In the genomic region with DNA sequence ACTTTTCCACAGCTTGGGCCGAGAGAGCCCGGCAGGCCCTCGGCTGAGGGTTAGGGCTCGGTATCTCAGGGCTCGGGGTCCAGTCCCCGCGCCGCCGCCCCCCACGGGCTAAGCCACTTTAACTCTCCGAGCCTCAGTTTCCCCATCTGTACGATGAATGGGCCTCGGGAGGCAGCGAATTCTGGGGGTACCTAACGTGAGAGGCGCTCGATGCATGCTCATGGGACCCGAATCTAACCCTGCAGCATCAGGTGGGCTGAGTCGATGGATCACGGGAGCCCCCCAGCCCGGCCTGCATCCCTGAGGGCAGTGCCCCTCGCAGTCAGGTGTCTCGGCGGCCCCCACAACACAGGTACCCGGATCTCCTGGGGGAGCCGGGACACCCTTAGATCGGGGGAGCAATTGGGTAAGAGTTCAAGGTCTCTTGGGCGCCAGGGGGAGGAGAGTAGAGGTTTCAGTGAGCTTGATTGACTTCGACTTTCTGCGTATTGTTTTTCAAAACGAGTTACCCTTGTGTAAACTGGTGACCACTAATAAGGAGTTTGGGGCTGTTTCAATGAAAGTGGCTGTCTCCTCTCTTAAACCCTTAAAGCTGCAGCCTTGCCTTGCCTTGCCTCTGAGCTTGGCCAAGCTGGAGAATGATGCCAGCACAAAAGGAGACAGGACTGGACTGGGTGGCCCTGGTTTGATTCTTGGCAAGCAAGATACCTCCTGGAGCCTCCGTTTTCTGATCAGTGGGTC, we compare ENCODE assay signal across 1 cellular context.
TF ChIP-seq lines count a peak whose summit lies in the region.

No MANE protein-coding gene starts in this region.

TF ChIP-seq in HepG2, 621 proteins besides CTCF, POLR2A, EP300 and RAD21 (continued from another document and continues in another):
- TF ChIP-seq TGIF2 (CRISPR knock-in tag; IDR thresholded peaks at IDR 0.05) (no peak), XBP1 (CRISPR knock-in tag; IDR thresholded peaks at IDR 0.05) (no peak), TBP (CRISPR knock-in tag; IDR thresholded peaks at IDR 0.05) (no peak), ZNF775 (CRISPR knock-in tag; IDR thresholded peaks at IDR 0.05; ENCODE audit: borderline replicate concordance) (no peak), HMG20B (CRISPR knock-in tag; conservative IDR thresholded peaks at IDR 0.05) (no peak), TMF1 (CRISPR knock-in tag; IDR thresholded peaks at IDR 0.05; ENCODE audit: low read depth) (no peak), PAWR (CRISPR knock-in tag; IDR thresholded peaks at IDR 0.05; ENCODE audit: borderline replicate concordance) (no peak), ZNF816 (CRISPR knock-in tag; IDR thresholded peaks at IDR 0.05; ENCODE audit: borderline replicate concordance) (no peak), SMC3 (IDR thresholded peaks at IDR 0.05; ENCODE audit: low read length) (0 out of 2 replicates have a peak, but pooled peaks have one; percentile 2), NCOA1 (CRISPR knock-in tag; IDR thresholded peaks at IDR 0.05) (no peak; the same call in 1 of the 2 replicates), YEATS2 (CRISPR knock-in tag; IDR thresholded peaks at IDR 0.05; ENCODE audit: borderline replicate concordance) (no peak), NCOR1 (IDR thresholded peaks at IDR 0.05; ENCODE audit: borderline replicate concordance, low read length) (peak; percentile 61; the same call in 1 of the 2 replicates), ZKSCAN5 (CRISPR knock-in tag; IDR thresholded peaks at IDR 0.05) (no peak), ELF4 (CRISPR knock-in tag; IDR thresholded peaks at IDR 0.05; ENCODE audit: borderline replicate concordance) (peak; percentile 12; the same call in 1 of the 2 replicates), ZNF10 (CRISPR knock-in tag; IDR thresholded peaks at IDR 0.05; ENCODE audit: borderline replicate concordance, low read depth) (no peak), ZNF572 (CRISPR knock-in tag; IDR thresholded peaks at IDR 0.05) (no peak), MED8 (CRISPR knock-in tag; IDR thresholded peaks at IDR 0.05; ENCODE audit: insufficient replicate concordance) (no peak), SSRP1 (CRISPR knock-in tag; IDR thresholded peaks at IDR 0.05) (peak; percentile 55; the same call in 1 of the 2 replicates), NPAS2 (CRISPR knock-in tag; IDR thresholded peaks at IDR 0.05; ENCODE audit: borderline replicate concordance) (no peak), ZNF839 (CRISPR knock-in tag; IDR thresholded peaks at IDR 0.05; ENCODE audit: borderline replicate concordance) (no peak), PITX1 (CRISPR knock-in tag; IDR thresholded peaks at IDR 0.05) (no peak), ZKSCAN8 (CRISPR knock-in tag; IDR thresholded peaks at IDR 0.05; ENCODE audit: borderline replicate concordance) (0 out of 2 replicates have a peak, but pooled peaks have one; percentile 37), HHEX (CRISPR knock-in tag; IDR thresholded peaks at IDR 0.05) (no peak), ONECUT2 (CRISPR knock-in tag; IDR thresholded peaks at IDR 0.05) (no peak), YEATS4 (CRISPR knock-in tag; IDR thresholded peaks at IDR 0.05; ENCODE audit: borderline replicate concordance) (no peak), ZNF326 (CRISPR knock-in tag; IDR thresholded peaks at IDR 0.05; ENCODE audit: borderline replicate concordance) (no peak), SRY (CRISPR knock-in tag; IDR thresholded peaks at IDR 0.05) (no peak), KMT2B (CRISPR knock-in tag; IDR thresholded peaks at IDR 0.05) (no peak), RFX1 (IDR thresholded peaks at IDR 0.05) (no peak), ZFP90 (CRISPR knock-in tag; IDR thresholded peaks at IDR 0.05; ENCODE audit: borderline replicate concordance) (no peak), SRSF9 (IDR thresholded peaks at IDR 0.05; ENCODE audit: borderline replicate concordance, insufficient read depth, low read depth, low read length, poor library complexity, severe bottlenecking) (no peak), ZNF891 (CRISPR knock-in tag; IDR thresholded peaks at IDR 0.05) (no peak), ZNF383 (CRISPR knock-in tag; IDR thresholded peaks at IDR 0.05; ENCODE audit: borderline replicate concordance) (no peak), ZBTB8A (CRISPR knock-in tag; IDR thresholded peaks at IDR 0.05; ENCODE audit: borderline replicate concordance, low read depth) (no peak), ZNF569 (CRISPR knock-in tag; IDR thresholded peaks at IDR 0.05; ENCODE audit: borderline replicate concordance) (no peak)
- TF ChIP-seq, protein P1, sequence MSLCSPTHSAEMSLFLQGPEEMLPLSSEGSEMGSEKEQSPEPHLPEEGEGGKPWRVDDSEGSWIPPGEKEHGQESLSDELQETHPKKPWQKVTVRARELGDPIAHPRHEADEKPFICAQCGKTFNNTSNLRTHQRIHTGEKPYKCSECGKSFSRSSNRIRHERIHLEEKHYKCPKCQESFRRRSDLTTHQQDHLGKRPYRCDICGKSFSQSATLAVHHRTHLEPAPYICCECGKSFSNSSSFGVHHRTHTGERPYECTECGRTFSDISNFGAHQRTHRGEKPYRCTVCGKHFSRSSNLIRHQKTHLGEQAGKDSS (CRISPR knock-in tag; IDR thresholded peaks at IDR 0.05; ENCODE audit: borderline replicate concordance, low read depth): no peak
- TF ChIP-seq, protein P2, sequence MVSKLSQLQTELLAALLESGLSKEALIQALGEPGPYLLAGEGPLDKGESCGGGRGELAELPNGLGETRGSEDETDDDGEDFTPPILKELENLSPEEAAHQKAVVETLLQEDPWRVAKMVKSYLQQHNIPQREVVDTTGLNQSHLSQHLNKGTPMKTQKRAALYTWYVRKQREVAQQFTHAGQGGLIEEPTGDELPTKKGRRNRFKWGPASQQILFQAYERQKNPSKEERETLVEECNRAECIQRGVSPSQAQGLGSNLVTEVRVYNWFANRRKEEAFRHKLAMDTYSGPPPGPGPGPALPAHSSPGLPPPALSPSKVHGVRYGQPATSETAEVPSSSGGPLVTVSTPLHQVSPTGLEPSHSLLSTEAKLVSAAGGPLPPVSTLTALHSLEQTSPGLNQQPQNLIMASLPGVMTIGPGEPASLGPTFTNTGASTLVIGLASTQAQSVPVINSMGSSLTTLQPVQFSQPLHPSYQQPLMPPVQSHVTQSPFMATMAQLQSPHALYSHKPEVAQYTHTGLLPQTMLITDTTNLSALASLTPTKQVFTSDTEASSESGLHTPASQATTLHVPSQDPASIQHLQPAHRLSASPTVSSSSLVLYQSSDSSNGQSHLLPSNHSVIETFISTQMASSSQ (IDR thresholded peaks at IDR 0.05; ENCODE audit: low read depth): no peak
- TF ChIP-seq, protein P2 (CRISPR knock-in tag; IDR thresholded peaks at IDR 0.05; ENCODE audit: borderline replicate concordance): no peak
- TF ChIP-seq, protein P3, sequence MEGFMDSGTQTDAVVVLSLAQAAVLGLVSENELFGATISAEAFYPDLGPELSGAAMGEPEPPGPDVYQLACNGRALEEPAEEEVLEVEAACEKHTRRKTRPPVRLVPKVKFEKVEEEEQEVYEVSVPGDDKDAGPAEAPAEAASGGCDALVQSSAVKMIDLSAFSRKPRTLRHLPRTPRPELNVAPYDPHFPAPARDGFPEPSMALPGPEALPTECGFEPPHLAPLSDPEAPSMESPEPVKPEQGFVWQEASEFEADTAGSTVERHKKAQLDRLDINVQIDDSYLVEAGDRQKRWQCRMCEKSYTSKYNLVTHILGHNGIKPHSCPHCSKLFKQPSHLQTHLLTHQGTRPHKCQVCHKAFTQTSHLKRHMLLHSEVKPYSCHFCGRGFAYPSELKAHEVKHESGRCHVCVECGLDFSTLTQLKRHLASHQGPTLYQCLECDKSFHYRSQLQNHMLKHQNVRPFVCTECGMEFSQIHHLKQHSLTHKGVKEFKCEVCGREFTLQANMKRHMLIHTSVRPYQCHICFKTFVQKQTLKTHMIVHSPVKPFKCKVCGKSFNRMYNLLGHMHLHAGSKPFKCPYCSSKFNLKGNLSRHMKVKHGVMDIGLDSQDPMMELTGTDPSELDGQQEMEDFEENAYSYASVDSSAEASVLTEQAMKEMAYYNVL (CRISPR knock-in tag; IDR thresholded peaks at IDR 0.05; ENCODE audit: borderline replicate concordance): no peak
- TF ChIP-seq, protein P4, sequence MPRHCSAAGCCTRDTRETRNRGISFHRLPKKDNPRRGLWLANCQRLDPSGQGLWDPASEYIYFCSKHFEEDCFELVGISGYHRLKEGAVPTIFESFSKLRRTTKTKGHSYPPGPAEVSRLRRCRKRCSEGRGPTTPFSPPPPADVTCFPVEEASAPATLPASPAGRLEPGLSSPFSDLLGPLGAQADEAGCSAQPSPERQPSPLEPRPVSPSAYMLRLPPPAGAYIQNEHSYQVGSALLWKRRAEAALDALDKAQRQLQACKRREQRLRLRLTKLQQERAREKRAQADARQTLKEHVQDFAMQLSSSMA (CRISPR knock-in tag; IDR thresholded peaks at IDR 0.05): no peak
- TF ChIP-seq, protein P5, sequence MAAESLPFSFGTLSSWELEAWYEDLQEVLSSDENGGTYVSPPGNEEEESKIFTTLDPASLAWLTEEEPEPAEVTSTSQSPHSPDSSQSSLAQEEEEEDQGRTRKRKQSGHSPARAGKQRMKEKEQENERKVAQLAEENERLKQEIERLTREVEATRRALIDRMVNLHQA (CRISPR knock-in tag; IDR thresholded peaks at IDR 0.05): no peak
- TF ChIP-seq, protein P6, sequence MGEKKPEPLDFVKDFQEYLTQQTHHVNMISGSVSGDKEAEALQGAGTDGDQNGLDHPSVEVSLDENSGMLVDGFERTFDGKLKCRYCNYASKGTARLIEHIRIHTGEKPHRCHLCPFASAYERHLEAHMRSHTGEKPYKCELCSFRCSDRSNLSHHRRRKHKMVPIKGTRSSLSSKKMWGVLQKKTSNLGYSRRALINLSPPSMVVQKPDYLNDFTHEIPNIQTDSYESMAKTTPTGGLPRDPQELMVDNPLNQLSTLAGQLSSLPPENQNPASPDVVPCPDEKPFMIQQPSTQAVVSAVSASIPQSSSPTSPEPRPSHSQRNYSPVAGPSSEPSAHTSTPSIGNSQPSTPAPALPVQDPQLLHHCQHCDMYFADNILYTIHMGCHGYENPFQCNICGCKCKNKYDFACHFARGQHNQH (CRISPR knock-in tag; IDR thresholded peaks at IDR 0.05): 0 out of 2 replicates have a peak, but pooled peaks have one; percentile 25
- TF ChIP-seq, protein P7, sequence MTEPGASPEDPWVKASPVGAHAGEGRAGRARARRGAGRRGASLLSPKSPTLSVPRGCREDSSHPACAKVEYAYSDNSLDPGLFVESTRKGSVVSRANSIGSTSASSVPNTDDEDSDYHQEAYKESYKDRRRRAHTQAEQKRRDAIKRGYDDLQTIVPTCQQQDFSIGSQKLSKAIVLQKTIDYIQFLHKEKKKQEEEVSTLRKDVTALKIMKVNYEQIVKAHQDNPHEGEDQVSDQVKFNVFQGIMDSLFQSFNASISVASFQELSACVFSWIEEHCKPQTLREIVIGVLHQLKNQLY (CRISPR knock-in tag; IDR thresholded peaks at IDR 0.05): no peak
- TF ChIP-seq, protein P8, sequence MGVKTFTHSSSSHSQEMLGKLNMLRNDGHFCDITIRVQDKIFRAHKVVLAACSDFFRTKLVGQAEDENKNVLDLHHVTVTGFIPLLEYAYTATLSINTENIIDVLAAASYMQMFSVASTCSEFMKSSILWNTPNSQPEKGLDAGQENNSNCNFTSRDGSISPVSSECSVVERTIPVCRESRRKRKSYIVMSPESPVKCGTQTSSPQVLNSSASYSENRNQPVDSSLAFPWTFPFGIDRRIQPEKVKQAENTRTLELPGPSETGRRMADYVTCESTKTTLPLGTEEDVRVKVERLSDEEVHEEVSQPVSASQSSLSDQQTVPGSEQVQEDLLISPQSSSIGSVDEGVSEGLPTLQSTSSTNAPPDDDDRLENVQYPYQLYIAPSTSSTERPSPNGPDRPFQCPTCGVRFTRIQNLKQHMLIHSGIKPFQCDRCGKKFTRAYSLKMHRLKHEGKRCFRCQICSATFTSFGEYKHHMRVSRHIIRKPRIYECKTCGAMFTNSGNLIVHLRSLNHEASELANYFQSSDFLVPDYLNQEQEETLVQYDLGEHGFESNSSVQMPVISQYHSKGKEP (CRISPR knock-in tag; IDR thresholded peaks at IDR 0.05): no peak
- TF ChIP-seq, protein P9, sequence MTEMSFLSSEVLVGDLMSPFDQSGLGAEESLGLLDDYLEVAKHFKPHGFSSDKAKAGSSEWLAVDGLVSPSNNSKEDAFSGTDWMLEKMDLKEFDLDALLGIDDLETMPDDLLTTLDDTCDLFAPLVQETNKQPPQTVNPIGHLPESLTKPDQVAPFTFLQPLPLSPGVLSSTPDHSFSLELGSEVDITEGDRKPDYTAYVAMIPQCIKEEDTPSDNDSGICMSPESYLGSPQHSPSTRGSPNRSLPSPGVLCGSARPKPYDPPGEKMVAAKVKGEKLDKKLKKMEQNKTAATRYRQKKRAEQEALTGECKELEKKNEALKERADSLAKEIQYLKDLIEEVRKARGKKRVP (CRISPR knock-in tag; IDR thresholded peaks at IDR 0.05): peak in 1 of 2 experiments; percentile 3; a peak in 2 of 4 replicates
- TF ChIP-seq, protein P10, sequence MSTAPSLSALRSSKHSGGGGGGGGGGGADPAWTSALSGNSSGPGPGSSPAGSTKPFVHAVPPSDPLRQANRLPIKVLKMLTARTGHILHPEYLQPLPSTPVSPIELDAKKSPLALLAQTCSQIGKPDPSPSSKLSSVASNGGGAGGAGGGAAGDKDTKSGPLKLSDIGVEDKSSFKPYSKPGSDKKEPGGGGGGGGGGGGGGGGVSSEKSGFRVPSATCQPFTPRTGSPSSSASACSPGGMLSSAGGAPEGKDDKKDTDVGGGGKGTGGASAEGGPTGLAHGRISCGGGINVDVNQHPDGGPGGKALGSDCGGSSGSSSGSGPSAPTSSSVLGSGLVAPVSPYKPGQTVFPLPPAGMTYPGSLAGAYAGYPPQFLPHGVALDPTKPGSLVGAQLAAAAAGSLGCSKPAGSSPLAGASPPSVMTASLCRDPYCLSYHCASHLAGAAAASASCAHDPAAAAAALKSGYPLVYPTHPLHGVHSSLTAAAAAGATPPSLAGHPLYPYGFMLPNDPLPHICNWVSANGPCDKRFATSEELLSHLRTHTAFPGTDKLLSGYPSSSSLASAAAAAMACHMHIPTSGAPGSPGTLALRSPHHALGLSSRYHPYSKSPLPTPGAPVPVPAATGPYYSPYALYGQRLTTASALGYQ (CRISPR knock-in tag; IDR thresholded peaks at IDR 0.05): no peak
